Comparison of ENCODE assay signal across 30 cellular contexts in the genomic region with DNA sequence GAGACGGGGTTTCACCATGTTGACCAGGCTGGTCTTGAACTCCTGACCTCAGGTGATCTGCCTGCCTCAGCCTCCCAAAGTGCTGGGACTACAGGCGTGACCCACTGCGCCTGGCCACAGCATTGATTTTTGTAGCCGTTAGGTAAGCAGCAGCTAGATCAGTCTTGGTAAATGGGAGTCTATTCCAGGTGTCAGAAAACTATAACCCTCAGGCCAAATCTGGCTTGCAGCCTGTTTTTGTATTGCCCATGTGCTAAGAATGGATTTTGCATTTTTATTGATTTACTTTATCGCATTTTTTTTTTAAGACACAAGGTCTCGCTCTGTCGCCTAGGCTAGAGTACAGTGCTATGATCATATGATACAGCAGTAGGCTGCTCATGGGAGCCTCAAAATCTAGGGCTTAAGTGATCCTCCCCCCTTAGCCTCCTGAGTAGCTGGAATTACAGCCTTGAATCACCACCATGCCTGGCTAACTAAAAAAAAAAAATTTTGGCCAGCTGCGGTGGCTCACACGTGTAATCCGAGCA.
"Had no signal": no experiment of that assay in that cellular context is flagged by ENCODE, and none has a peak within 500 bp of the region (broad histone marks: within the 10 kb centered on the region; RNA-seq: fewer than 3 reads in every experiment).

No MANE protein-coding gene starts in this region.

- ATAC-seq: left colon; left lung; lower lobe of right lung; natural killer cell; sciatic nerve; stimulated activated naive B cell treated with anti-CD40 and anti-IgM and Interleukin-4, amounts not matched to agents 10 μg/mL and 1 μg/mL and 100 μg/mL, for 72 hours; stimulated activated naive CD8-positive, alpha-beta T cell treated with anti-CD3 and anti-CD28 coated beads, Interleukin-15, Interleukin-2, amounts not matched to agents 100 U/mL and 50 U/mL, for 24 hours had no signal

- H2AFZ ChIP-seq: neural progenitor cell had no signal

- H3K9ac ChIP-seq: neural progenitor cell had no signal

- H3K27me3 ChIP-seq: left lung, neural progenitor cell, neutrophil, right atrium auricular region, stomach, testis, thyroid gland, transverse colon, upper lobe of left lung, vagina had no signal

- H3K27ac ChIP-seq: left lung, lower lobe of right lung, neural progenitor cell, neutrophil, right atrium auricular region, skin epidermis, stomach, testis, thyroid gland, transverse colon, upper lobe of left lung, vagina had no signal

- H3K4me3 ChIP-seq: left lung, lower lobe of right lung, neural progenitor cell, right atrium auricular region, skin epidermis, stomach, testis, thyroid gland, transverse colon, upper lobe of left lung, vagina had no signal

- DNase-seq: hypothalamus; immature natural killer cell; kidney; left colon; left lung; lower lobe of right lung; mammary epithelial cell; mesenchymal stem cell; naive B cell; natural killer cell; nephron progenitor cell; occipital lobe; stimulated activated CD4-positive, alpha-beta T cell treated with anti-CD3 and anti-CD28 coated beads, Interleukin-12 subunit alpha, Interleukin-12 subunit beta, amount 100 ng/mL, for 4 hours; stimulated activated CD4-positive, alpha-beta T cell treated with anti-CD3 and anti-CD28 coated beads, Interleukin-15, amount 100 ng/mL, for 24 hours; stimulated activated CD4-positive, alpha-beta T cell treated with anti-CD3 and anti-CD28 coated beads, Interleukin-2, amount 100 ng/mL, for 24 hours; stimulated activated CD4-positive, alpha-beta T cell treated with anti-CD3 and anti-CD28 coated beads, Interleukin-4, amount 100 ng/mL, for 1 hour; stimulated activated naive B cell treated with anti-CD40 and anti-IgM and Interleukin-4, amounts not matched to agents 10 μg/mL and 1 μg/mL and 100 μg/mL, for 72 hours; stimulated activated naive CD8-positive, alpha-beta T cell treated with anti-CD3 and anti-CD28 coated beads, Interleukin-15, Interleukin-2, amounts not matched to agents 100 U/mL and 50 U/mL, for 24 hours; stomach; testis; thyroid gland; transverse colon; upper lobe of left lung had no signal

- H3K9me3 ChIP-seq: left lung, lower lobe of right lung, neutrophil, right atrium auricular region, stomach, testis, thyroid gland, transverse colon, upper lobe of left lung, vagina had no signal

- H3K4me2 ChIP-seq: neural progenitor cell had no signal

- FAIRE-seq: islet of Langerhans, kidney had no signal

- H3K4me1 ChIP-seq: left lung, lower lobe of right lung, neural progenitor cell, right atrium auricular region, stomach, testis, thyroid gland, transverse colon, upper lobe of left lung, vagina had no signal

- H3K36me3 ChIP-seq: left lung, lower lobe of right lung, neural progenitor cell, neutrophil, right atrium auricular region, stomach, thyroid gland, transverse colon, upper lobe of left lung, vagina had no signal
